22 cellular contexts compared by ENCODE assay signal in genomic region chr14:104822821-104823615, GRCh38.
"Had no signal": no experiment of that assay in that cellular context is flagged by ENCODE, and none has a peak within 500 bp of the region (broad histone marks: within the 10 kb centered on the region; RNA-seq: fewer than 3 reads in every experiment).

No MANE protein-coding gene starts in this region.

- H3K27me3 ChIP-seq: body of pancreas, esophagus muscularis mucosa, tibial artery, uterus had no signal

- H3K27ac Mint-ChIP-seq: activated naive CD4-positive, alpha-beta T cell treated with anti-CD3 and anti-CD28 coated beads for 36 hours; activated T-helper 2 cell treated with anti-CD3 and anti-CD28 coated beads, Interferon-gamma antibody, Interleukin-2, Interleukin-4, amounts not matched to agents 10 μg/mL and 5 μg/mL and 100 μg/mL, durations not matched to agents 14 hours and 24 hours and 36 hours; effector memory CD8-positive, alpha-beta T cell; memory B cell; nephron had no signal

- H3K36me3 ChIP-seq: cardiac muscle cell, esophagus muscularis mucosa, tibial artery, uterus had no signal

- H3K4me3 Mint-ChIP-seq: activated naive CD4-positive, alpha-beta T cell treated with anti-CD3 and anti-CD28 coated beads for 36 hours; activated T-cell treated with anti-CD3 and anti-CD28 coated beads, Interleukin-2, amount 50 U/mL, for 4 hours; effector memory CD8-positive, alpha-beta T cell; memory B cell; T-helper 2 cell treated with Interferon-gamma antibody and Interleukin-4, amounts not matched to agents 5 μg/mL and 100 μg/mL, for 36 hours had no signal

- H3K4me3 ChIP-seq: body of pancreas, cardiac muscle cell, esophagus muscularis mucosa, tibial artery, uterus had no signal

- H3K4me1 Mint-ChIP-seq: nephron had no signal

- H3K36me3 Mint-ChIP-seq: memory B cell had no signal

- H3K9ac ChIP-seq: SK-N-SH had no signal

- H3K9me3 ChIP-seq: body of pancreas, esophagus muscularis mucosa, SK-N-SH, tibial artery, uterus had no signal

- H3K27ac ChIP-seq: body of pancreas, cardiac muscle cell, esophagus muscularis mucosa, tibial artery, uterus, VCaP had no signal

- DNase-seq: activated CD4-positive, CD25-positive, alpha-beta regulatory T cell treated with anti-CD3 and anti-CD28 coated beads, Interleukin-2, amount 50 U/mL, for 72 hours; activated CD8-positive, alpha-beta memory T cell treated with anti-CD3 and anti-CD28 coated beads for 24 hours; activated CD8-positive, alpha-beta memory T cell treated with anti-CD3 and anti-CD28 coated beads, Interleukin-2, amount 50 U/mL, for 48 hours; activated T-cell treated with anti-CD3 and anti-CD28 coated beads, Interleukin-2, amount 50 U/mL, for 4 hours; body of pancreas; effector memory CD8-positive, alpha-beta T cell; glutamatergic neuron; hippocampal formation; SK-N-SH; stimulated activated CD4-positive, alpha-beta T cell treated with anti-CD3 and anti-CD28 coated beads, Interleukin-4, amount 100 ng/mL, for 4 hours; stimulated activated naive CD8-positive, alpha-beta T cell treated with anti-CD3 and anti-CD28 coated beads, Interleukin-15, Interleukin-2, amounts not matched to agents 100 U/mL and 50 U/mL, for 24 hours; substantia nigra had no signal

- H3K4me2 ChIP-seq: SK-N-SH had no signal

- ATAC-seq: activated T-cell treated with anti-CD3 and anti-CD28 coated beads, Interleukin-2, amount 50 U/mL, for 4 hours; body of pancreas; effector memory CD8-positive, alpha-beta T cell; stimulated activated naive CD8-positive, alpha-beta T cell treated with anti-CD3 and anti-CD28 coated beads, Interleukin-15, Interleukin-2, amounts not matched to agents 100 U/mL and 50 U/mL, for 24 hours had no signal
